Comparison of ENCODE assay signal across 8 cellular contexts in genomic region chr3:130746296-130747039, GRCh38. TPM values are rescaled to one million over a fixed set of nuclear protein-coding genes. Genes with fewer than 3 reads are reported as not detected.
DNase-seq lines count a peak whose midpoint lies in the region; ATAC-seq and TF ChIP-seq lines count a peak whose summit lies in the region.

Gene PIK3R4, minus strand, starts transcription at chr3:130746829. Its CDS starts 1,611 bp downstream, at chr3:130745218.

- H3K4me3 Mint-ChIP-seq in activated T-helper 17 cell treated with anti-CD3 and anti-CD28 coated beads, Interleukin-2, amount 50 U/mL, for 72 hours: no peak within 1 kb of the TSS
- peak within 1 kb of the TSS in 9 of 10 donors; percentile 82 to 97 (median 93) for H3K4me3 Mint-ChIP-seq in naive thymus-derived CD4-positive, alpha-beta T cell
- peak within 1 kb of the TSS; percentile 95 to 97 for H3K4me3 Mint-ChIP-seq in stimulated activated naive B cell treated with anti-CD40 and anti-IgM and Interleukin-4, amounts not matched to agents 10 μg/mL and 1 μg/mL and 100 μg/mL, for 72 hours

- peaks cover 34% of the 10 kb centered on the region for H3K79me2 ChIP-seq in fibroblast of lung (ENCODE audit: control insufficient read depth, insufficient read depth, low read length)

- TF ChIP-seq CTCF in LNCaP clone FGC (IDR thresholded peaks at IDR 0.05; ENCODE audit: control insufficient read depth, extremely low read depth, insufficient read depth) (no peak), RWPE1 (conservative IDR thresholded peaks at IDR 0.05; ENCODE audit: low read depth) (no peak), fibroblast of lung (conservative IDR thresholded peaks at IDR 0.05 in 1 of 2, IDR thresholded peaks at IDR 0.05 in 1 of 2; ENCODE audit: low read depth in 1 of 2, low read length in 2 of 2) (no peak)

- H3K36me3 ChIP-seq in fibroblast of lung (ENCODE audit: control insufficient read depth, insufficient read depth, low read length): peaks cover 2% of the 10 kb centered on the region
- peaks cover 0 to 7% (median 0%) of the 10 kb centered on the region in 3 experiments for H3K36me3 ChIP-seq in naive thymus-derived CD4-positive, alpha-beta T cell (ENCODE audit: control insufficient read depth in 2 of 3, insufficient read depth in 3 of 3, low read length in 3 of 3)

- H4K20me1 ChIP-seq in fibroblast of lung (ENCODE audit: control insufficient read depth, extremely low read depth, insufficient read depth, low read length): no peaks in the 10 kb centered on the region

- peak within 1 kb of the TSS; percentile 88 for H3K27ac Mint-ChIP-seq in activated T-helper 17 cell treated with anti-CD3 and anti-CD28 coated beads, Interleukin-2, amount 50 U/mL, for 72 hours
- peak within 1 kb of the TSS; percentile 89 to 99 (median 94) for H3K27ac Mint-ChIP-seq in naive thymus-derived CD4-positive, alpha-beta T cell
- H3K27ac Mint-ChIP-seq in stimulated activated naive B cell treated with anti-CD40 and anti-IgM and Interleukin-4, amounts not matched to agents 10 μg/mL and 1 μg/mL and 100 μg/mL, for 72 hours: peak within 1 kb of the TSS; percentile 96

- peak within 1 kb of the TSS; percentile 97 for H3K4me2 ChIP-seq in fibroblast of lung (ENCODE audit: extremely low read depth, insufficient read depth, low read length)

- peak; percentile 91 for ATAC-seq in activated T-helper 17 cell treated with anti-CD3 and anti-CD28 coated beads, Interleukin-2, amount 50 U/mL, for 72 hours (replicated peaks)
- ATAC-seq in naive thymus-derived CD4-positive, alpha-beta T cell: peak; percentile 87
- peak; percentile 93 to 94 for ATAC-seq in stimulated activated naive B cell treated with anti-CD40 and anti-IgM and Interleukin-4, amounts not matched to agents 10 μg/mL and 1 μg/mL and 100 μg/mL, for 72 hours (replicated peaks)

- DNase-seq in Daoy (ENCODE audit: low read depth): peak; percentile 98
- peak; percentile 84 for DNase-seq in GOT3 (lab: John Stamatoyannopoulos, UW)
- peak; percentile 94 for DNase-seq in LNCaP clone FGC (ENCODE audit: low read depth)
- DNase-seq in RWPE1 (ENCODE audit: low spot score): peak; percentile 95
- DNase-seq in fibroblast of lung (ENCODE audit: low read depth in 2 of 2): peak; percentile 96 to 98
- DNase-seq in naive thymus-derived CD4-positive, alpha-beta T cell: peak; percentile 79 to 98 (median 92)
- DNase-seq in stimulated activated naive B cell treated with anti-CD40 and anti-IgM and Interleukin-4, amounts not matched to agents 10 μg/mL and 1 μg/mL and 100 μg/mL, for 72 hours: peak; percentile 92

- peak within 1 kb of the TSS; percentile 74 for H3K4me3 ChIP-seq in LNCaP clone FGC (ENCODE audit: low read depth, low read length)
- peak within 1 kb of the TSS; percentile 70 to 99 (median 88) for H3K4me3 ChIP-seq in fibroblast of lung (replicated peaks in 1 of 4; ENCODE audit: control extremely low read depth in 1 of 4, insufficient read depth in 1 of 4, low read depth in 3 of 4, low read length in 4 of 4)
- H3K4me3 ChIP-seq in naive thymus-derived CD4-positive, alpha-beta T cell (ENCODE audit: low read length): peak within 1 kb of the TSS; percentile 87

- no peaks in the 10 kb centered on the region for H3K9me3 Mint-ChIP-seq in activated T-helper 17 cell treated with anti-CD3 and anti-CD28 coated beads, Interleukin-2, amount 50 U/mL, for 72 hours
- H3K9me3 Mint-ChIP-seq in naive thymus-derived CD4-positive, alpha-beta T cell: peaks cover 0 to 4% (median 0%) of the 10 kb centered on the region in 11 donors
- H3K9me3 Mint-ChIP-seq in stimulated activated naive B cell treated with anti-CD40 and anti-IgM and Interleukin-4, amounts not matched to agents 10 μg/mL and 1 μg/mL and 100 μg/mL, for 72 hours: no peaks in the 10 kb centered on the region

- peaks cover 29% of the 10 kb centered on the region for H3K4me1 Mint-ChIP-seq in activated T-helper 17 cell treated with anti-CD3 and anti-CD28 coated beads, Interleukin-2, amount 50 U/mL, for 72 hours
- H3K4me1 Mint-ChIP-seq in naive thymus-derived CD4-positive, alpha-beta T cell: peaks cover 35 to 62% (median 50%) of the 10 kb centered on the region in 7 donors
- H3K4me1 Mint-ChIP-seq in stimulated activated naive B cell treated with anti-CD40 and anti-IgM and Interleukin-4, amounts not matched to agents 10 μg/mL and 1 μg/mL and 100 μg/mL, for 72 hours: peaks cover 23 to 32% of the 10 kb centered on the region in 2 donors

- H3K27ac ChIP-seq in RWPE1 (peak within 1 kb of the TSS; percentile 79), fibroblast of lung (ENCODE audit: insufficient read depth, low read length) (peak within 1 kb of the TSS; percentile 87)
- H3K27ac ChIP-seq in naive thymus-derived CD4-positive, alpha-beta T cell (ENCODE audit: low read depth, low read length): peak within 1 kb of the TSS; percentile 89

- peak within 1 kb of the TSS; percentile 44 for H2AFZ ChIP-seq in fibroblast of lung (ENCODE audit: low read length)

- H3K27me3 ChIP-seq in fibroblast of lung (ENCODE audit: control insufficient read depth, insufficient read depth, low read length): no peaks in the 10 kb centered on the region
- no peaks in the 10 kb centered on the region for H3K27me3 ChIP-seq in naive thymus-derived CD4-positive, alpha-beta T cell (ENCODE audit: control insufficient read depth in 2 of 2, insufficient read depth in 2 of 2, low read length in 2 of 2)

- peaks cover 40% of the 10 kb centered on the region for H3K36me3 Mint-ChIP-seq in activated T-helper 17 cell treated with anti-CD3 and anti-CD28 coated beads, Interleukin-2, amount 50 U/mL, for 72 hours (ENCODE audit: low read depth)
- H3K36me3 Mint-ChIP-seq in naive thymus-derived CD4-positive, alpha-beta T cell: peaks cover 6 to 26% (median 16%) of the 10 kb centered on the region in 5 donors
- H3K36me3 Mint-ChIP-seq in stimulated activated naive B cell treated with anti-CD40 and anti-IgM and Interleukin-4, amounts not matched to agents 10 μg/mL and 1 μg/mL and 100 μg/mL, for 72 hours: peaks cover 14 to 33% of the 10 kb centered on the region in 2 donors

- no peaks in the 10 kb centered on the region for H3K9me3 ChIP-seq in fibroblast of lung (ENCODE audit: control insufficient read depth, insufficient read depth, low read depth, low read length)
- no peaks in the 10 kb centered on the region for H3K9me3 ChIP-seq in naive thymus-derived CD4-positive, alpha-beta T cell (ENCODE audit: control insufficient read depth in 2 of 3, low read length in 3 of 3)

- H3K4me1 ChIP-seq in fibroblast of lung (ENCODE audit: control insufficient read depth, extremely low read depth, insufficient read depth, low read length): no peaks in the 10 kb centered on the region
- peaks cover 5 to 20% of the 10 kb centered on the region in 2 donors for H3K4me1 ChIP-seq in naive thymus-derived CD4-positive, alpha-beta T cell (ENCODE audit: control insufficient read depth in 2 of 2, insufficient read depth in 2 of 2, low read length in 2 of 2)

- CTCF ChIA-PET in RWPE1 (lab: Yijun Ruan, JAX): interaction anchor here (0.6 kb wide), 1 partner anchor 277 kb away, joined by 3 read pairs; no protein-coding TSS in a partner anchor
- CTCF ChIA-PET in naive thymus-derived CD4-positive, alpha-beta T cell (lab: Charles Lee): interaction anchor here (0.5 to 1.7 kb wide), 4 partner anchors 10 to 147 kb away, joined by 4 to 6 read pairs (median 4); partner anchors contain the start of gene ATP2C1

- POLR2A ChIA-PET in RWPE1 (lab: Yijun Ruan, JAX; ENCODE audit: low non-redundant PET): interaction anchor here (0.6 to 1.8 kb wide), 2 partner anchors 147 to 170 kb away, joined by 3 to 5 read pairs; partner anchors contain the start of gene ATP2C1
- POLR2A ChIA-PET in naive thymus-derived CD4-positive, alpha-beta T cell (lab: Charles Lee): interaction anchor here (0.5 to 1.3 kb wide), 5 partner anchors 10 to 204 kb away, joined by 3 to 5 read pairs (median 3); partner anchors contain the start of gene ATP2C1

- intact Hi-C loops in naive thymus-derived CD4-positive, alpha-beta T cell (cut with micrococcal nuclease): loop anchor here (1.0 to 5.0 kb wide), 15 partner anchors 13 to 1976 kb away; partner anchors contain the start of genes ASTE1 (in 2 of the 2), IFT122 (in 2 of the 2), MRPL3 (in 2 of the 2) and NEK11 (in 2 of the 2)

- peak within 1 kb of the TSS; percentile 79 for H3K9ac ChIP-seq in fibroblast of lung (ENCODE audit: insufficient read depth, low read length)

- H3K27me3 Mint-ChIP-seq in activated T-helper 17 cell treated with anti-CD3 and anti-CD28 coated beads, Interleukin-2, amount 50 U/mL, for 72 hours: no peaks in the 10 kb centered on the region
- peaks cover 0 to 3% (median 0%) of the 10 kb centered on the region in 5 donors for H3K27me3 Mint-ChIP-seq in naive thymus-derived CD4-positive, alpha-beta T cell
- H3K27me3 Mint-ChIP-seq in stimulated activated naive B cell treated with anti-CD40 and anti-IgM and Interleukin-4, amounts not matched to agents 10 μg/mL and 1 μg/mL and 100 μg/mL, for 72 hours: no peaks in the 10 kb centered on the region

RNA-seq across cellular contexts. Expression of gene PIK3R4, which starts in this region (rescaled TPM):
- 38.2 and 44.7 TPM in 2 replicates for total RNA-seq in Daoy (2014; rRNA removed; shearing (Covaris generic))
- total RNA-seq in activated T-helper 17 cell treated with anti-CD3 and anti-CD28 coated beads, Interleukin-2, amount 50 U/mL, for 72 hours: 10 to 100 TPM; 17.4 to 23.9 TPM
- total RNA-seq in fibroblast of lung: 27.0 and 33.4 TPM in 2 replicates
- 44.6 and 51.2 TPM in 2 replicates for polyA plus RNA-seq in fibroblast of lung
- polyA plus RNA-seq in fibroblast of lung (2012): 15.3 and 18.7 TPM in 2 replicates
- polyA minus RNA-seq in fibroblast of lung (ENCODE audit: low replicate concordance): 42.1 and 56.0 TPM in 2 replicates
- 10 to 100 TPM; 15.5 to 33.6 (median 27.3) TPM for total RNA-seq in naive thymus-derived CD4-positive, alpha-beta T cell
- 10 to 100 TPM; 27.5 to 47.5 TPM for polyA plus RNA-seq in naive thymus-derived CD4-positive, alpha-beta T cell

Comparison
In these comparisons a context has a peak if more than half of its experiments do, and no peak if none do; other contexts are left out.
1. Peak in every context shown above with its lines: DNase-seq, ATAC-seq, H3K4me3 ChIP-seq and H3K27ac ChIP-seq.